ENCODE assay signal across 8 cellular contexts in the genomic region with DNA sequence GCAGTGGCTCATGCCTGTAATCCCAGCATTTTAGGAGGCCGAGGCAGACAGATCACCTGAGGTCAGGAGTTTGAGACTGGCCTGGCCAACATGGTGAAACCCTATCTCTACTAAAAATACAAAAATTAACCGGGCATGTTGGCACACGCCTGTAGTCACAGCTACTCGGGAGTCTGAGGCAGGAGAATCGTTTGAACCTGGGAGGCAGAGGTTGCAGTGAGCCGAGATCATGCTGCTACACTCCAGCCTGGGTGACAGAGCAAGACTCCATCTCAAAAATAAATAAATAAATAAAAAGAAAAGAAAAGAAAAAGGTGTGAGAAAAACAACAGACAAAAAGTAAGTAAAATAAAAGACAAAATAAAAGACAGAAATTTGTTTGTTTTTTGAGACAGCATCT. TPM values are rescaled to one million over a fixed set of nuclear protein-coding genes. Genes with fewer than 3 reads are reported as not detected.
DNase-seq lines count a peak whose midpoint lies in the region; ATAC-seq, FAIRE-seq and TF ChIP-seq lines count a peak whose summit lies in the region.
"Not testable (repeated sequence)": the region's sequence is repeated elsewhere in the genome, so short reads cannot be mapped to it uniquely, and the experiment has no call there.

No MANE protein-coding gene starts in this region.

- not testable (repeated sequence) for H3K36me3 ChIP-seq in HCT116 (ENCODE audit: control insufficient read depth in 1 of 2, insufficient read depth in 2 of 2, low read length in 2 of 2); Loucy (ENCODE audit: insufficient read depth, low read length); GM12878 (ENCODE audit: control insufficient read depth in 2 of 2, insufficient read depth in 2 of 2, low read length in 1 of 2); mammary epithelial cell (ENCODE audit: insufficient read depth, low read length); mesenchymal stem cell (ENCODE audit: control insufficient read depth in 1 of 2, insufficient read depth in 2 of 2, low read depth in 1 of 2, low read length in 2 of 2)

- ATAC-seq in HCT116, GM12878: not testable (repeated sequence)

- not testable (repeated sequence) for H3K79me1 ChIP-seq in mesenchymal stem cell (replicated peaks; ENCODE audit: low read length, poor library complexity, severe bottlenecking)

- not testable (repeated sequence) for H3K9me3 ChIP-seq in HCT116 (ENCODE audit: control insufficient read depth in 1 of 2, insufficient read depth in 1 of 2, low read depth in 1 of 2, low read length in 2 of 2); Loucy (ENCODE audit: insufficient read depth, low read depth, low read length); GM12878 (replicated peaks; ENCODE audit: control insufficient read depth, insufficient read depth, low read length); mammary epithelial cell (replicated peaks; ENCODE audit: insufficient read depth, low read length); mesenchymal stem cell (ENCODE audit: control insufficient read depth, low read length)

- not testable (repeated sequence) for H3K27ac ChIP-seq in HCT116 (ENCODE audit: low read depth, low read length); GM12878 (ENCODE audit: control insufficient read depth, insufficient read depth); mammary epithelial cell (ENCODE audit: insufficient read depth, low read depth, low read length); mesenchymal stem cell (ENCODE audit: low read length, poor library complexity, severe bottlenecking)
- peak overlapping the region; percentile 18; the same call in 1 of the 2 replicates for H3K27ac ChIP-seq in RWPE1

- WGBS in GM12878 (ENCODE audit: insufficient coverage, insufficient replicate concordance, low lambda C conversion rate, missing lambda C conversion rate) = 46% methylated on average over 6 of the region's 6 CpGs
- 60% methylated on average over 6 of the region's 6 CpGs for WGBS in mammary epithelial cell (ENCODE audit: low coverage, missing lambda C conversion rate)
- 73% methylated on average over 6 of the region's 6 CpGs for WGBS in mesenchymal stem cell

- H3K14ac ChIP-seq in mesenchymal stem cell (ENCODE audit: low read length in 2 of 2) = not testable (repeated sequence)

- not testable (repeated sequence) for H4K91ac ChIP-seq in mesenchymal stem cell (ENCODE audit: low read length)

- not testable (repeated sequence) for H2BK5ac ChIP-seq in mesenchymal stem cell (ENCODE audit: low read depth, low read length, poor library complexity, severe bottlenecking)

- BruUV-seq in HCT116 (replicated peaks; lab: Mats Ljungman, UMichigan); GM12878 (replicated peaks; lab: Mats Ljungman, UMichigan); mammary epithelial cell (replicated peaks; lab: Mats Ljungman, UMichigan): not testable (repeated sequence)

- not testable (repeated sequence) for H4K20me1 ChIP-seq in HCT116 (ENCODE audit: insufficient read depth); Loucy (ENCODE audit: insufficient read depth, low read length, poor library complexity, severe bottlenecking); GM12878 (ENCODE audit: control insufficient read depth, insufficient read depth); mammary epithelial cell (ENCODE audit: insufficient read depth, low read length)

- TF ChIP-seq CTCF in HCT116 (IDR thresholded peaks at IDR 0.05 in 2 of 3, conservative IDR thresholded peaks at IDR 0.05 in 1 of 3; ENCODE audit: borderline replicate concordance in 1 of 3, insufficient read depth in 1 of 3, low read depth in 2 of 3, low read length in 2 of 3); Loucy (conservative IDR thresholded peaks at IDR 0.05; ENCODE audit: low read length); RWPE1 (conservative IDR thresholded peaks at IDR 0.05; ENCODE audit: low read depth); GM12878 (IDR thresholded peaks at IDR 0.05 in 2 of 3, conservative IDR thresholded peaks at IDR 0.05 in 1 of 3; ENCODE audit: control insufficient read depth in 2 of 3, extremely low read depth in 1 of 3, insufficient read depth in 1 of 3, low read depth in 3 of 3, low read length in 3 of 3); mammary epithelial cell (conservative IDR thresholded peaks at IDR 0.05 in 1 of 2, IDR thresholded peaks at IDR 0.05 in 1 of 2; ENCODE audit: extremely low read depth in 1 of 2, insufficient read depth in 1 of 2, low read depth in 1 of 2, low read length in 2 of 2): not testable (repeated sequence)

- H3K9me2 ChIP-seq in HCT116 (ENCODE audit: insufficient read depth); Loucy (replicated peaks; ENCODE audit: low read depth, low read length): not testable (repeated sequence)

- peaks cover 5 to 20% of the 10 kb centered on the region in 2 experiments; a peak in 3 of 4 replicates for H3K4me1 ChIP-seq in HCT116 (ENCODE audit: control insufficient read depth in 1 of 2, insufficient read depth in 2 of 2, low read length in 2 of 2)
- not testable (repeated sequence) for H3K4me1 ChIP-seq in Loucy (ENCODE audit: insufficient read depth, low read length, poor library complexity, severe bottlenecking); GM12878 (ENCODE audit: control insufficient read depth, insufficient read depth, low read length); mammary epithelial cell (ENCODE audit: insufficient read depth, low read length); mesenchymal stem cell (ENCODE audit: control insufficient read depth, insufficient read depth, low read depth, low read length)

- not testable (repeated sequence) for H2AK5ac ChIP-seq in mesenchymal stem cell (ENCODE audit: low read length, severe bottlenecking)

- CTCF ChIA-PET in HCT116 (lab: Charles Lee) = interaction anchor here (1.1 kb wide), 1 partner anchor 23 kb away, joined by 3 read pairs; no protein-coding TSS in a partner anchor
- CTCF ChIA-PET in RWPE1 (lab: Yijun Ruan, JAX) = interaction anchor here (0.7 kb wide), 1 partner anchor 16 kb away, joined by 3 read pairs; no protein-coding TSS in a partner anchor
- CTCF ChIA-PET in GM12878 (lab: Yijun Ruan, JAX) = interaction anchor here (1.4 to 1.7 kb wide), 2 partner anchors 24 to 83 kb away, joined by 4 to 8 read pairs; no protein-coding TSS in a partner anchor
- CTCF ChIA-PET in mammary epithelial cell (lab: Charles Lee; ENCODE audit: low non-redundant PET) = not testable (repeated sequence)

- H3K4ac ChIP-seq in mesenchymal stem cell (ENCODE audit: low read depth in 1 of 2, low read length in 2 of 2) = not testable (repeated sequence)

- not testable (repeated sequence) for TF ChIP-seq POLR2A in HCT116 (IDR thresholded peaks at IDR 0.05; ENCODE audit: borderline replicate concordance, extremely low read depth, insufficient read depth, insufficient read length); GM12878 (IDR thresholded peaks at IDR 0.05; ENCODE audit: low read depth, low read length)

- H3K79me2 ChIP-seq in HCT116 (ENCODE audit: insufficient read depth, low read length); Loucy (ENCODE audit: insufficient read depth, low read length); GM12878 (ENCODE audit: control insufficient read depth, insufficient read depth, low read length); mammary epithelial cell (ENCODE audit: insufficient read depth, low read length): not testable (repeated sequence)

- H2BK120ac ChIP-seq in mesenchymal stem cell (ENCODE audit: low read depth, low read length) = not testable (repeated sequence)

- FAIRE-seq in GM12878 (lab: Jason Lieb, UNC) = not testable (repeated sequence)

- intact Hi-C loops in HCT116 (cut with micrococcal nuclease); GM12878 (cut with micrococcal nuclease; ENCODE audit: unreplicated experiment); mammary epithelial cell (cut with micrococcal nuclease): not testable (repeated sequence)

- SMC1A ChIA-PET in GM12878 (lab: Charles Lee; ENCODE audit: uncharacterized antibody, unreplicated experiment) = interaction anchor here (1.0 to 1.2 kb wide), 4 partner anchors 8 to 82 kb away, joined by 3 read pairs; partner anchors contain the start of gene HMGCL

- H3K18ac ChIP-seq in mesenchymal stem cell (ENCODE audit: low read depth in 1 of 2, low read length in 2 of 2) = not testable (repeated sequence)

- POLR2A ChIA-PET in HCT116 (lab: Charles Lee) = not testable (repeated sequence)
- POLR2A ChIA-PET in RWPE1 (lab: Yijun Ruan, JAX; ENCODE audit: low non-redundant PET) = interaction anchor here (1.8 kb wide), 1 partner anchor 10 kb away, joined by 4 read pairs; no protein-coding TSS in a partner anchor
- POLR2A ChIA-PET in GM12878 (lab: Charles Lee) = interaction anchor here (1.0 to 1.4 kb wide), 2 partner anchors 9 to 21 kb away, joined by 3 to 5 read pairs; partner anchors contain the start of gene HMGCL

- not testable (repeated sequence) for H3F3A ChIP-seq in Loucy (ENCODE audit: low read depth)

- not testable (repeated sequence) for H3K9ac ChIP-seq in HCT116 (ENCODE audit: low read length); Loucy (ENCODE audit: low read depth, low read length, poor library complexity, severe bottlenecking); GM12878 (ENCODE audit: control insufficient read depth, insufficient read depth, low read length); mammary epithelial cell (ENCODE audit: insufficient read depth, low read length); mesenchymal stem cell (ENCODE audit: low read length)

- H2AFZ ChIP-seq in HCT116 (ENCODE audit: low read depth, low read length, poor library complexity, severe bottlenecking) (peak overlapping the region; percentile 45), Loucy (ENCODE audit: low read length) (0 out of 2 replicates have a peak overlapping the region, but pooled peaks have one; percentile 35), GM12878 (ENCODE audit: control insufficient read depth, low read depth, low read length) (peak overlapping the region; percentile 28; the same call in 1 of the 2 replicates), mammary epithelial cell (ENCODE audit: low read depth, low read length) (peak overlapping the region; percentile 15)
- H2AFZ ChIP-seq in mesenchymal stem cell (ENCODE audit: low read depth, low read length) = not testable (repeated sequence)

- RAD21 ChIA-PET in HCT116 (lab: Charles Lee; ENCODE audit: low non-redundant PET in 1 of 2, low total read pairs in 2 of 2, uncharacterized antibody in 2 of 2, unreplicated experiment in 2 of 2) = not testable (repeated sequence)
- RAD21 ChIA-PET in GM12878 (lab: Charles Lee; ENCODE audit: unreplicated experiment) = interaction anchor here (0.8 to 1.5 kb wide), 2 partner anchors 23 to 82 kb away, joined by 3 to 5 read pairs; no protein-coding TSS in a partner anchor

- dilution Hi-C loops in mammary epithelial cell (cut with HindIII; ENCODE audit: low sequenced_read_pairs) = not testable (repeated sequence)

- DNase-seq in DMS 273 (lab: John Stamatoyannopoulos, UW; ENCODE audit: unreplicated experiment) (peak; percentile 32), NCI-H69 (lab: John Stamatoyannopoulos, UW) (peak; percentile 5)
- not testable (repeated sequence) for DNase-seq in HCT116 (ENCODE audit: low read depth, low spot score); RWPE1 (ENCODE audit: low spot score); GM12878 (ENCODE audit: low read depth, low spot score); mammary epithelial cell; mesenchymal stem cell

- not testable (repeated sequence) for H2BK12ac ChIP-seq in mesenchymal stem cell (ENCODE audit: low read length in 2 of 2)

- in situ Hi-C loops in GM12878 (cut with MboI); mammary epithelial cell (cut with MboI; ENCODE audit: low sequenced_read_pairs in 2 of 2): not testable (repeated sequence)

- not testable (repeated sequence) for H3K27me3 ChIP-seq in HCT116 (ENCODE audit: insufficient read depth, low read length); Loucy (ENCODE audit: insufficient read depth, low read length, poor library complexity, severe bottlenecking); GM12878 (replicated peaks in 1 of 2; ENCODE audit: control insufficient read depth in 2 of 2, insufficient read depth in 2 of 2, low read length in 1 of 2); mammary epithelial cell (ENCODE audit: insufficient read depth, low read length)
- H3K27me3 ChIP-seq in mesenchymal stem cell (ENCODE audit: control insufficient read depth in 1 of 2, insufficient read depth in 1 of 2, low read length in 2 of 2) = peaks cover 10 to 14% of the 10 kb centered on the region in 2 experiments

- H2BK15ac ChIP-seq in mesenchymal stem cell (ENCODE audit: low read depth, poor library complexity, severe bottlenecking) = not testable (repeated sequence)

- TF ChIP-seq RAD21 in HCT116 (IDR thresholded peaks at IDR 0.05; ENCODE audit: low read depth); GM12878 (IDR thresholded peaks at IDR 0.05; ENCODE audit: insufficient read depth, low read depth, low read length): not testable (repeated sequence)

- not testable (repeated sequence) for H3K4me3 ChIP-seq in HCT116 (replicated peaks in 1 of 2; ENCODE audit: low read depth in 1 of 2, low read length in 2 of 2); Loucy (ENCODE audit: low read length, poor library complexity, severe bottlenecking); GM12878; mammary epithelial cell (replicated peaks in 1 of 3; ENCODE audit: insufficient read depth in 1 of 3, low read depth in 2 of 3, low read length in 3 of 3); mesenchymal stem cell (ENCODE audit: insufficient read depth in 1 of 2, low read depth in 1 of 2, low read length in 2 of 2)

- TF ChIP-seq EP300 in GM12878 (IDR thresholded peaks at IDR 0.05; ENCODE audit: borderline replicate concordance in 1 of 2, control insufficient read depth in 1 of 2, low read depth in 2 of 2, low read length in 2 of 2) = not testable (repeated sequence)

- H3K4me2 ChIP-seq in HCT116 (ENCODE audit: low read length); Loucy (ENCODE audit: low read depth, low read length, poor library complexity, severe bottlenecking); GM12878 (ENCODE audit: control insufficient read depth, insufficient read depth); mammary epithelial cell (ENCODE audit: insufficient read depth, low read depth, low read length); mesenchymal stem cell (ENCODE audit: low read length, poor library complexity, severe bottlenecking): not testable (repeated sequence)

- peak overlapping the region; percentile 60 for H4K8ac ChIP-seq in mesenchymal stem cell (ENCODE audit: low read length)

- not testable (repeated sequence) for H3K23ac ChIP-seq in mesenchymal stem cell (ENCODE audit: low read length in 2 of 2)

RNA-seq across cellular contexts. Expression of gene HMGCL, which starts 8.9 kb away (rescaled TPM):
- total RNA-seq in HCT116 (2021; ENCODE audit: unreplicated experiment) (36.2 TPM), GM12878 (2014; rRNA removed) (34.2 and 35.9 TPM in 2 replicates), GM12878 (2014; rRNA removed; fragmentation: Illumina TruSeq; extraction: Trizol) (29.4 and 34.0 TPM in 2 replicates), GM12878 (2021) (29.4 and 33.1 TPM in 2 replicates), mammary epithelial cell (10 to 100 TPM; 31.5 to 33.0 TPM)
- polyA plus RNA-seq in HCT116 (2012) = 40.8 and 47.2 TPM in 2 replicates
- 49.0 and 49.4 TPM in 2 replicates for total RNA-seq in GM12878 (2013; cell fraction: nucleolus; rRNA removed)
- polyA plus RNA-seq in GM12878 (2011; ENCODE audit: low read depth) = 32.9 TPM
- polyA plus RNA-seq in GM12878 (2011; rRNA removed) (30.6 and 35.5 TPM in 2 replicates), GM12878 (2014; fragmentation: Illumina TruSeq; extraction: Trizol) (28.0 and 34.2 TPM in 2 replicates), GM12878 (2014; fragmentation: Nextera tagmentation; extraction: Ambion mirVana) (100 to 1,000 TPM in 1 of 2 experiments, 10 to 100 TPM in 1; 75.9 to 127 TPM), GM12878 (2014; rRNA removed) (32.1 and 37.3 TPM in 2 replicates), GM12878 (2016; fragmentation: Nextera tagmentation; extraction: Ambion mirVana) (10 to 100 TPM; 40.1 to 40.5 TPM), mammary epithelial cell (25.8 TPM)
- polyA plus RNA-seq in GM12878 (2011; cell fraction: cytosol; rRNA removed) = 35.9 and 40.0 TPM in 2 replicates
- 21.1 and 28.7 TPM in 2 replicates for polyA plus RNA-seq in GM12878 (2011; cell fraction: nucleus; rRNA removed)
- polyA plus RNA-seq in GM12878 (2012) = 32.2 and 51.7 TPM in 2 replicates
- polyA minus RNA-seq in GM12878 (2011; rRNA and poly(A)+ RNA removed) = 25.5 and 28.4 TPM in 2 replicates
- polyA minus RNA-seq in GM12878 (2011; cell fraction: cytosol; rRNA and poly(A)+ RNA removed) = 6.3 and 8.2 TPM in 2 replicates
- polyA minus RNA-seq in GM12878 (2011; cell fraction: nucleus; rRNA and poly(A)+ RNA removed) = 8.8 and 12.3 TPM in 2 replicates
- 2.1 TPM for polyA minus RNA-seq in mammary epithelial cell
- polyA plus RNA-seq in mesenchymal stem cell (2013, experiment 1 of 2) = 24.4 TPM
- 23.7 TPM for polyA plus RNA-seq in mesenchymal stem cell (2013, experiment 2 of 2)

RNA-seq across cellular contexts. Expression of gene GALE, which starts 33.6 kb away (rescaled TPM):
- total RNA-seq in HCT116 (2021; ENCODE audit: unreplicated experiment) (114 TPM), GM12878 (2014; rRNA removed) (46.8 and 51.6 TPM in 2 replicates), GM12878 (2014; rRNA removed; fragmentation: Illumina TruSeq; extraction: Trizol) (24.2 and 27.6 TPM in 2 replicates), GM12878 (2021) (41.7 and 47.5 TPM in 2 replicates), mammary epithelial cell (10 to 100 TPM; 24.2 to 84.5 TPM)
- 126 and 140 TPM in 2 replicates for polyA plus RNA-seq in HCT116 (2012)
- 22.6 and 31.0 TPM in 2 replicates for total RNA-seq in GM12878 (2013; cell fraction: nucleolus; rRNA removed)
- 11.5 TPM for polyA plus RNA-seq in GM12878 (2011; ENCODE audit: low read depth)
- polyA plus RNA-seq in GM12878 (2011; rRNA removed) (14.5 and 23.8 TPM in 2 replicates), GM12878 (2014; fragmentation: Illumina TruSeq; extraction: Trizol) (23.6 and 34.0 TPM in 2 replicates), GM12878 (2014; fragmentation: Nextera tagmentation; extraction: Ambion mirVana) (1 to 10 TPM; 4.2 to 10.0 TPM), GM12878 (2014; rRNA removed) (50.2 and 50.8 TPM in 2 replicates), GM12878 (2016; fragmentation: Nextera tagmentation; extraction: Ambion mirVana) (10 to 100 TPM; 72.2 to 93.7 TPM), mammary epithelial cell (98.7 TPM)
- polyA plus RNA-seq in GM12878 (2011; cell fraction: cytosol; rRNA removed) = 35.5 and 41.5 TPM in 2 replicates
- 46.5 and 47.9 TPM in 2 replicates for polyA plus RNA-seq in GM12878 (2011; cell fraction: nucleus; rRNA removed)
- 21.1 and 26.8 TPM in 2 replicates for polyA plus RNA-seq in GM12878 (2012)
- polyA minus RNA-seq in GM12878 (2011; rRNA and poly(A)+ RNA removed) = 10.7 and 20.4 TPM in 2 replicates
- polyA minus RNA-seq in GM12878 (2011; cell fraction: cytosol; rRNA and poly(A)+ RNA removed) = 10.0 and 10.7 TPM in 2 replicates
- polyA minus RNA-seq in GM12878 (2011; cell fraction: nucleus; rRNA and poly(A)+ RNA removed) = 7.7 and 12.5 TPM in 2 replicates
- 64.5 TPM for polyA minus RNA-seq in mammary epithelial cell
- 44.9 TPM for polyA plus RNA-seq in mesenchymal stem cell (2013, experiment 1 of 2)
- 45.0 TPM for polyA plus RNA-seq in mesenchymal stem cell (2013, experiment 2 of 2)

RNA-seq across cellular contexts. Expression of gene FUCA1, which starts 33.9 kb away (rescaled TPM):
- total RNA-seq in HCT116 (2021; ENCODE audit: unreplicated experiment) = 20.7 TPM
- polyA plus RNA-seq in HCT116 (2012) = 15.6 and 21.2 TPM in 2 replicates
- total RNA-seq in GM12878 (2013; cell fraction: nucleolus; rRNA removed) = 37.5 and 45.4 TPM in 2 replicates
- total RNA-seq in GM12878 (2014; rRNA removed) = 53.7 and 59.5 TPM in 2 replicates
- total RNA-seq in GM12878 (2014; rRNA removed; fragmentation: Illumina TruSeq; extraction: Trizol) = 51.4 and 54.4 TPM in 2 replicates
- 41.3 and 42.4 TPM in 2 replicates for total RNA-seq in GM12878 (2021)
- polyA plus RNA-seq in GM12878 (2011; ENCODE audit: low read depth) = 40.3 TPM
- polyA plus RNA-seq in GM12878 (2011; rRNA removed) = 51.6 and 65.1 TPM in 2 replicates
- polyA plus RNA-seq in GM12878 (2011; cell fraction: cytosol; rRNA removed) = 31.8 and 33.0 TPM in 2 replicates
- 19.2 and 22.0 TPM in 2 replicates for polyA plus RNA-seq in GM12878 (2011; cell fraction: nucleus; rRNA removed)
- polyA plus RNA-seq in GM12878 (2012) = 39.7 and 51.5 TPM in 2 replicates
- polyA plus RNA-seq in GM12878 (2014; fragmentation: Illumina TruSeq; extraction: Trizol) = 55.9 and 61.5 TPM in 2 replicates
- 10 to 100 TPM; 33.3 to 41.8 TPM for polyA plus RNA-seq in GM12878 (2014; fragmentation: Nextera tagmentation; extraction: Ambion mirVana)
- 39.6 and 49.9 TPM in 2 replicates for polyA plus RNA-seq in GM12878 (2014; rRNA removed)
- polyA plus RNA-seq in GM12878 (2016; fragmentation: Nextera tagmentation; extraction: Ambion mirVana) = 100 to 1,000 TPM; 112 to 117 TPM
- 29.6 and 35.9 TPM in 2 replicates for polyA minus RNA-seq in GM12878 (2011; rRNA and poly(A)+ RNA removed)
- polyA minus RNA-seq in GM12878 (2011; cell fraction: cytosol; rRNA and poly(A)+ RNA removed) = 10.7 and 11.8 TPM in 2 replicates
- polyA minus RNA-seq in GM12878 (2011; cell fraction: nucleus; rRNA and poly(A)+ RNA removed) = 5.4 and 9.6 TPM in 2 replicates
- total RNA-seq in mammary epithelial cell = 1 to 10 TPM; 3.3 to 9.9 TPM
- polyA plus RNA-seq in mammary epithelial cell = 4.8 TPM
- polyA minus RNA-seq in mammary epithelial cell = 0.78 TPM
- polyA plus RNA-seq in mesenchymal stem cell (2013, experiment 1 of 2) = 5.3 TPM
- polyA plus RNA-seq in mesenchymal stem cell (2013, experiment 2 of 2) = 5.4 TPM

RNA-seq across cellular contexts. Expression of gene LYPLA2, which starts 43.2 kb away (rescaled TPM):
- 78.0 TPM for total RNA-seq in HCT116 (2021; ENCODE audit: unreplicated experiment)
- 64.3 and 66.1 TPM in 2 replicates for polyA plus RNA-seq in HCT116 (2012)
- total RNA-seq in GM12878 (2013; cell fraction: nucleolus; rRNA removed) = 15.9 and 20.7 TPM in 2 replicates
- total RNA-seq in GM12878 (2014; rRNA removed) = 94.0 and 107 TPM in 2 replicates
- 28.8 and 30.1 TPM in 2 replicates for total RNA-seq in GM12878 (2014; rRNA removed; fragmentation: Illumina TruSeq; extraction: Trizol)
- 77.0 and 79.6 TPM in 2 replicates for total RNA-seq in GM12878 (2021)
- 23.2 TPM for polyA plus RNA-seq in GM12878 (2011; ENCODE audit: low read depth)
- polyA plus RNA-seq in GM12878 (2011; rRNA removed) = 21.9 and 41.5 TPM in 2 replicates
- 72.1 and 103 TPM in 2 replicates for polyA plus RNA-seq in GM12878 (2011; cell fraction: cytosol; rRNA removed)
- polyA plus RNA-seq in GM12878 (2011; cell fraction: nucleus; rRNA removed) = 115 and 123 TPM in 2 replicates
- 46.2 and 62.6 TPM in 2 replicates for polyA plus RNA-seq in GM12878 (2012)
- polyA plus RNA-seq in GM12878 (2014; fragmentation: Illumina TruSeq; extraction: Trizol) = 15.5 and 47.7 TPM in 2 replicates
- 1 to 10 TPM; 2.7 to 5.9 TPM for polyA plus RNA-seq in GM12878 (2014; fragmentation: Nextera tagmentation; extraction: Ambion mirVana)
- polyA plus RNA-seq in GM12878 (2014; rRNA removed) = 110 and 131 TPM in 2 replicates
- 100 to 1,000 TPM; 116 to 129 TPM for polyA plus RNA-seq in GM12878 (2016; fragmentation: Nextera tagmentation; extraction: Ambion mirVana)
- 25.5 and 47.7 TPM in 2 replicates for polyA minus RNA-seq in GM12878 (2011; rRNA and poly(A)+ RNA removed)
- 26.0 and 26.1 TPM in 2 replicates for polyA minus RNA-seq in GM12878 (2011; cell fraction: cytosol; rRNA and poly(A)+ RNA removed)
- polyA minus RNA-seq in GM12878 (2011; cell fraction: nucleus; rRNA and poly(A)+ RNA removed) = 16.3 and 23.5 TPM in 2 replicates
- 10 to 100 TPM; 81.5 to 89.8 TPM for total RNA-seq in mammary epithelial cell
- 107 TPM for polyA plus RNA-seq in mammary epithelial cell
- 91.3 TPM for polyA minus RNA-seq in mammary epithelial cell
- 62.5 TPM for polyA plus RNA-seq in mesenchymal stem cell (2013, experiment 1 of 2)
- 61.5 TPM for polyA plus RNA-seq in mesenchymal stem cell (2013, experiment 2 of 2)

RNA-seq across cellular contexts. Expression of gene PITHD1, which starts 55.9 kb away (rescaled TPM):
- total RNA-seq in HCT116 (2021; ENCODE audit: unreplicated experiment) (57.2 TPM), GM12878 (2014; rRNA removed) (75.6 and 81.1 TPM in 2 replicates), GM12878 (2014; rRNA removed; fragmentation: Illumina TruSeq; extraction: Trizol) (64.2 and 68.6 TPM in 2 replicates), GM12878 (2021) (61.7 and 65.5 TPM in 2 replicates), mammary epithelial cell (10 to 100 TPM; 39.7 to 44.0 TPM)
- polyA plus RNA-seq in HCT116 (2012) = 30.0 and 36.7 TPM in 2 replicates
- 19.1 and 27.2 TPM in 2 replicates for total RNA-seq in GM12878 (2013; cell fraction: nucleolus; rRNA removed)
- 51.3 TPM for polyA plus RNA-seq in GM12878 (2011; ENCODE audit: low read depth)
- polyA plus RNA-seq in GM12878 (2011; rRNA removed) (80.5 and 82.2 TPM in 2 replicates), GM12878 (2014; fragmentation: Illumina TruSeq; extraction: Trizol) (64.4 and 69.9 TPM in 2 replicates), GM12878 (2014; fragmentation: Nextera tagmentation; extraction: Ambion mirVana) (10 to 100 TPM; 23.7 to 43.3 TPM), GM12878 (2014; rRNA removed) (69.6 and 72.6 TPM in 2 replicates), GM12878 (2016; fragmentation: Nextera tagmentation; extraction: Ambion mirVana) (10 to 100 TPM; 64.8 to 73.2 TPM), mammary epithelial cell (45.9 TPM)
- polyA plus RNA-seq in GM12878 (2011; cell fraction: cytosol; rRNA removed) = 52.2 and 60.4 TPM in 2 replicates
- 41.3 and 41.4 TPM in 2 replicates for polyA plus RNA-seq in GM12878 (2011; cell fraction: nucleus; rRNA removed)
- polyA plus RNA-seq in GM12878 (2012) = 43.9 and 44.2 TPM in 2 replicates
- polyA minus RNA-seq in GM12878 (2011; rRNA and poly(A)+ RNA removed) = 15.8 and 23.9 TPM in 2 replicates
- 7.1 and 9.4 TPM in 2 replicates for polyA minus RNA-seq in GM12878 (2011; cell fraction: cytosol; rRNA and poly(A)+ RNA removed)
- 8.7 and 15.4 TPM in 2 replicates for polyA minus RNA-seq in GM12878 (2011; cell fraction: nucleus; rRNA and poly(A)+ RNA removed)
- polyA minus RNA-seq in mammary epithelial cell = 3.9 TPM
- 16.0 TPM for polyA plus RNA-seq in mesenchymal stem cell (2013, experiment 1 of 2)
- polyA plus RNA-seq in mesenchymal stem cell (2013, experiment 2 of 2) = 16.3 TPM
